19 cellular contexts compared by ENCODE assay signal in genomic region chr4:75834095-75834771, GRCh38.
"Had no signal": no experiment of that assay in that cellular context is flagged by ENCODE, and none has a peak within 500 bp of the region (broad histone marks: within the 10 kb centered on the region; RNA-seq: fewer than 3 reads in every experiment).

No MANE protein-coding gene starts in this region.

- H3K9me3 ChIP-seq: esophagus squamous epithelium, gastrocnemius medialis, neutrophil, thoracic aorta had no signal

- H3K27me3 ChIP-seq: esophagus squamous epithelium, gastrocnemius medialis, neutrophil had no signal

- FAIRE-seq: endothelial cell of umbilical vein, kidney had no signal

- H3K79me2 ChIP-seq: parathyroid adenoma had no signal

- H3K9ac ChIP-seq: parathyroid adenoma had no signal

- DNase-seq: activated CD4-positive, alpha-beta T cell treated with anti-CD3 and anti-CD28 coated beads, Interleukin-2, amount 50 U/mL, for 4 hours; amniotic stem cell; effector memory CD4-positive, alpha-beta T cell; esophagus squamous epithelium; gastrocnemius medialis; head of caudate nucleus; kidney; stimulated activated CD4-positive, alpha-beta T cell treated with anti-CD3 and anti-CD28 coated beads, Interleukin-4, amount 100 ng/mL, for 4 hours; T-helper 2 cell; WERI-Rb-1 had no signal

- H3K4me1 ChIP-seq: esophagus squamous epithelium, gastrocnemius medialis, parathyroid adenoma had no signal

- ATAC-seq: gastrocnemius medialis; left lobe of liver; natural killer cell treated with Interleukin-12 subunit alpha and Interleukin-12 subunit beta and Interleukin-15 and Interleukin-18, amount 100 ng/mL, for 72 hours; sciatic nerve; stimulated activated memory B cell treated with anti-CD40 and anti-IgM and Interleukin-4, amounts not matched to agents 10 μg/mL and 1 μg/mL and 100 μg/mL, for 72 hours had no signal

- H3K27ac ChIP-seq: esophagus squamous epithelium, gastrocnemius medialis, neutrophil, parathyroid adenoma, thoracic aorta, WERI-Rb-1 had no signal

- H3K4me3 ChIP-seq: esophagus squamous epithelium, gastrocnemius medialis, lung, thoracic aorta had no signal

- H3K36me3 ChIP-seq: esophagus squamous epithelium, gastrocnemius medialis, neutrophil, thoracic aorta, WERI-Rb-1 had no signal

- H2AFZ ChIP-seq: parathyroid adenoma had no signal
